8 cellular contexts compared by ENCODE assay signal in genomic region chr3:152269423-152270144, GRCh38. TPM values are rescaled to one million over a fixed set of nuclear protein-coding genes. Genes with fewer than 3 reads are reported as not detected.
DNase-seq lines count a peak whose midpoint lies in the region; ATAC-seq and TF ChIP-seq lines count a peak whose summit lies in the region.

No MANE protein-coding gene starts in this region.

- H3K36me3 ChIP-seq in DND-41 (ENCODE audit: insufficient read depth, low read length), result peaks cover 25% of the 10 kb centered on the region
- no peaks in the 10 kb centered on the region for H3K36me3 ChIP-seq in breast epithelium
- peaks cover 4% of the 10 kb centered on the region for H3K36me3 ChIP-seq in skeletal muscle satellite cell (ENCODE audit: insufficient read depth, low read length)

- H3K4me3 Mint-ChIP-seq in immature natural killer cell, result peak overlapping the region; percentile 92 to 99 (median 98)

- TF ChIP-seq POLR2A in breast epithelium (IDR thresholded peaks at IDR 0.05), result no peak

- H3K79me2 ChIP-seq in DND-41 (ENCODE audit: insufficient read depth, low read length), result peaks cover 99% of the 10 kb centered on the region

- H3K4me1 Mint-ChIP-seq in immature natural killer cell, result peaks cover 65 to 82% of the 10 kb centered on the region in 2 donors

- no peak for DNase-seq in DND-41
- DNase-seq in LHCN-M2 (ENCODE audit: low read depth), result peak; percentile 79
- DNase-seq in SHP77 (lab: John Stamatoyannopoulos, UW), result peak; percentile 33 to 61
- DNase-seq in breast epithelium (ENCODE audit: low spot score in 2 of 2), result peak in 1 of 2 donors; percentile 65
- DNase-seq in immature natural killer cell, result peak; percentile 72 to 79 (median 76)
- no peak for DNase-seq in OCI-M2 (lab: John Stamatoyannopoulos, UW; ENCODE audit: unreplicated experiment)

- peak overlapping the region; percentile 86 to 98 (median 95) for H3K27ac Mint-ChIP-seq in immature natural killer cell

- peaks cover 9 to 31% (median 23%) of the 10 kb centered on the region in 3 donors for H3K27me3 Mint-ChIP-seq in immature natural killer cell (ENCODE audit: low read depth in 3 of 3)

- H3K9me3 Mint-ChIP-seq in immature natural killer cell, result no peaks in the 10 kb centered on the region

- H3K4me3 ChIP-seq in DND-41 (ENCODE audit: low read depth in 1 of 2, low read length in 2 of 2), result peak overlapping the region; percentile 53 to 68
- H3K4me3 ChIP-seq in breast epithelium, result peak overlapping the region; percentile 76 to 93 (median 87)
- peak overlapping the region; percentile 91 for H3K4me3 ChIP-seq in skeletal muscle satellite cell (ENCODE audit: low read length)

- H3K9me3 ChIP-seq in DND-41 (ENCODE audit: insufficient read depth, low read length, severe bottlenecking), result no peaks in the 10 kb centered on the region
- H3K9me3 ChIP-seq in breast epithelium, result no peaks in the 10 kb centered on the region
- H3K9me3 ChIP-seq in skeletal muscle satellite cell (replicated peaks; ENCODE audit: low read length), result no peaks in the 10 kb centered on the region

- H3K27ac ChIP-seq in DND-41 (ENCODE audit: low read length) (peak overlapping the region; percentile 92), breast epithelium (peak overlapping the region; percentile 98 to 99)

- H3K36me3 Mint-ChIP-seq in immature natural killer cell, result peaks cover 0 to 4% (median 0%) of the 10 kb centered on the region in 3 donors

- peak overlapping the region; percentile 65 for H2AFZ ChIP-seq in DND-41 (ENCODE audit: low read depth, low read length)

- H4K20me1 ChIP-seq in DND-41 (ENCODE audit: insufficient read depth, low read length), result peaks cover 44% of the 10 kb centered on the region

- ATAC-seq in DND-41 (ENCODE audit: insufficient read depth, low read depth) (peak; percentile 33), GM21786 (IDR thresholded peaks at IDR 0.05; ENCODE audit: unreplicated experiment) (peak; percentile 9)

- H3K4me1 ChIP-seq in DND-41 (ENCODE audit: insufficient read depth, low read length), result peaks cover 80% of the 10 kb centered on the region
- peaks cover 0 to 18% of the 10 kb centered on the region in 2 donors for H3K4me1 ChIP-seq in breast epithelium
- peaks cover 46% of the 10 kb centered on the region for H3K4me1 ChIP-seq in skeletal muscle satellite cell (ENCODE audit: control insufficient read depth, insufficient read depth, low read length)

- intact Hi-C loops in breast epithelium (cut with DNase I; ENCODE audit: low total_unique reads), result no loop called here

- TF ChIP-seq CTCF in DND-41 (IDR thresholded peaks at IDR 0.05; ENCODE audit: borderline replicate concordance, extremely low read depth, low read length, poor library complexity, severe bottlenecking) (no peak), breast epithelium (IDR thresholded peaks at IDR 0.05) (no peak)

- H3K27me3 ChIP-seq in DND-41 (ENCODE audit: insufficient read depth, low read length, poor library complexity) (no peaks in the 10 kb centered on the region), breast epithelium (no peaks in the 10 kb centered on the region), skeletal muscle satellite cell (ENCODE audit: control insufficient read depth, insufficient read depth, low read length) (no peaks in the 10 kb centered on the region)

- H3K4me2 ChIP-seq in DND-41 (ENCODE audit: insufficient read depth, low read length) (peak overlapping the region; percentile 74), skeletal muscle satellite cell (ENCODE audit: low read length) (peak overlapping the region; percentile 95)

- peak overlapping the region; percentile 93 for H3K9ac ChIP-seq in DND-41 (ENCODE audit: low read depth, low read length)
- peak overlapping the region; percentile 98 for H3K9ac ChIP-seq in skeletal muscle satellite cell (ENCODE audit: low read depth, low read length)

RNA-seq across cellular contexts. Expression of gene MBNL1, which starts 0.9 kb away (rescaled TPM):
- total RNA-seq in LHCN-M2 (2014; rRNA removed) (124 and 149 TPM in 2 replicates), breast epithelium (100 to 1,000 TPM; 314 to 702 (median 353) TPM)
- 25.7 TPM for polyA plus RNA-seq in LHCN-M2 (2012)
- polyA plus RNA-seq in immature natural killer cell, result 100 to 1,000 TPM; 270 to 399 (median 286) TPM
- total RNA-seq in skeletal muscle satellite cell (2012; rRNA removed), result 171 and 173 TPM in 2 replicates

Comparison
In these comparisons a context has a peak if more than half of its experiments do, and no peak if none do; other contexts are left out.
1. DNase-seq: peak in LHCN-M2 (single experiment), SHP77 (2 of 2) and immature natural killer cell (3 of 3); none in DND-41 (single experiment) and OCI-M2 (single experiment).
2. Peak in every context shown above with its lines, with median percentiles within 50 percentile points of each other: H3K4me3 ChIP-seq.